In the genomic region with DNA sequence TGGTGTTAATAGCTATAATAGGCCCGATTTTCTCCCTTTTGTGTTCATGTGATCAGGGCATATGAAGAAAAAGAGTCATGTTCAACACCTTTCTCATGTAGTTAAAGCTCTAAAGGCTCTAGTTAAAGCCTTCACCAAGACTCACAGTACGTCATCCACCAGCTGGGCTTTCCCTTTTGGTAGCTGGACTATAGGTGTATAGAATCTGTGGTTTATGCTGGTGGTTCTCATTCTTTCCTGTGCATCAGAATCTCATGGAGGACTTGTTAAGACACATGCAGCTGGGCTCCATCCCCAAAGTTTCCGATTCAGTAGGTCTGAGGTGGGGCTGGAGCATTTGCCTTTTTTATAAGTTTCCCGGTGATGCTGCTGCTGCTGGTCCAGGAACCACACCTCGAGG, we compare ENCODE assay signal across 20 cellular contexts. TPM values are rescaled to one million over a fixed set of nuclear protein-coding genes. Genes with fewer than 3 reads are reported as not detected.
DNase-seq lines count a peak whose midpoint lies in the region; ATAC-seq, FAIRE-seq and TF ChIP-seq lines count a peak whose summit lies in the region.
"Had no signal": no experiment of that assay in that cellular context is flagged by ENCODE, and none has a peak within 500 bp of the region (broad histone marks: within the 10 kb centered on the region; RNA-seq: fewer than 3 reads in every experiment).

No MANE protein-coding gene starts in this region.

- CTCF ChIA-PET in activated CD8-positive, alpha-beta T cell treated with anti-CD3 and anti-CD28 coated beads, Interleukin-2, amount 10 ng/mL, durations not matched to agents 7 days and 5 days (lab: Charles Lee) = no interaction called here

- peak; percentile 12 for DNase-seq in GM10266 (ENCODE audit: extremely low spot score)
- DNase-seq in GM12892 (ENCODE audit: insufficient read length) = no peak
- DNase-seq in NCI-H187 (lab: John Stamatoyannopoulos, UW) = no peak
- no peak for DNase-seq in activated CD8-positive, alpha-beta T cell treated with anti-CD3 and anti-CD28 coated beads, Interleukin-2, amount 10 ng/mL, durations not matched to agents 7 days and 5 days
- DNase-seq in OCI-M1 (lab: John Stamatoyannopoulos, UW) = no peak
- DNase-seq: ACHN; C1 segment of cervical spinal cord; CD4-positive, alpha-beta memory T cell; COR-L47; DMS153; DMS79 treated with DMSO at 0.1 percent for 48 hours; EL had no signal

- no peak overlapping the region for H3K27ac Mint-ChIP-seq in activated T-helper 17 cell treated with anti-CD3 and anti-CD28 coated beads, Interleukin-2, amount 50 U/mL, for 72 hours
- no peak overlapping the region for H3K27ac Mint-ChIP-seq in activated CD8-positive, alpha-beta T cell treated with anti-CD3 and anti-CD28 coated beads, Interleukin-2, amount 10 ng/mL, durations not matched to agents 7 days and 5 days
- H3K27ac Mint-ChIP-seq: B cell; CD4-positive, alpha-beta memory T cell had no signal

- no peak overlapping the region for H3K4me3 Mint-ChIP-seq in activated T-helper 17 cell treated with anti-CD3 and anti-CD28 coated beads, Interleukin-2, amount 50 U/mL, for 72 hours
- no peak overlapping the region for H3K4me3 Mint-ChIP-seq in activated CD8-positive, alpha-beta T cell treated with anti-CD3 and anti-CD28 coated beads, Interleukin-2, amount 10 ng/mL, durations not matched to agents 7 days and 5 days
- H3K4me3 Mint-ChIP-seq: B cell; CD4-positive, alpha-beta memory T cell had no signal

- peak; percentile 54 for FAIRE-seq in GM12892 (lab: Jason Lieb, UNC)
- FAIRE-seq: D721Med, H1, HepG2, HTR-8/SVneo had no signal

- TF ChIP-seq POLR2A in GM12892 (IDR thresholded peaks at IDR 0.05; ENCODE audit: low read depth, low read length) = no peak

- TF ChIP-seq CTCF in GM10266 (IDR thresholded peaks at IDR 0.05; ENCODE audit: control insufficient read depth, insufficient read depth, low read depth, missing control alignments) = no peak

- POLR2A ChIA-PET in activated CD8-positive, alpha-beta T cell treated with anti-CD3 and anti-CD28 coated beads, Interleukin-2, amount 10 ng/mL, durations not matched to agents 7 days and 5 days (lab: Charles Lee) = no interaction called here

- H3K27me3 Mint-ChIP-seq in activated T-helper 17 cell treated with anti-CD3 and anti-CD28 coated beads, Interleukin-2, amount 50 U/mL, for 72 hours = no peaks in the 10 kb centered on the region
- H3K27me3 Mint-ChIP-seq in activated CD8-positive, alpha-beta T cell treated with anti-CD3 and anti-CD28 coated beads, Interleukin-2, amount 10 ng/mL, durations not matched to agents 7 days and 5 days (ENCODE audit: low read depth) = peaks cover 22% of the 10 kb centered on the region
- H3K27me3 Mint-ChIP-seq: B cell had no signal

- no peaks in the 10 kb centered on the region for H3K36me3 Mint-ChIP-seq in activated T-helper 17 cell treated with anti-CD3 and anti-CD28 coated beads, Interleukin-2, amount 50 U/mL, for 72 hours (ENCODE audit: low read depth)
- no peaks in the 10 kb centered on the region for H3K36me3 Mint-ChIP-seq in activated CD8-positive, alpha-beta T cell treated with anti-CD3 and anti-CD28 coated beads, Interleukin-2, amount 10 ng/mL, durations not matched to agents 7 days and 5 days (ENCODE audit: low read depth)
- H3K36me3 Mint-ChIP-seq: CD4-positive, alpha-beta memory T cell had no signal

- peak; percentile 84 for ATAC-seq in GM19351 (IDR thresholded peaks at IDR 0.05; ENCODE audit: unreplicated experiment)
- peak; percentile 31 for ATAC-seq in activated T-helper 17 cell treated with anti-CD3 and anti-CD28 coated beads, Interleukin-2, amount 50 U/mL, for 72 hours (replicated peaks)
- no peak for ATAC-seq in activated CD8-positive, alpha-beta T cell treated with anti-CD3 and anti-CD28 coated beads, Interleukin-2, amount 10 ng/mL, durations not matched to agents 7 days and 5 days
- ATAC-seq: HepG2 had no signal

- H3K9me3 Mint-ChIP-seq in activated T-helper 17 cell treated with anti-CD3 and anti-CD28 coated beads, Interleukin-2, amount 50 U/mL, for 72 hours = no peaks in the 10 kb centered on the region
- no peaks in the 10 kb centered on the region for H3K9me3 Mint-ChIP-seq in activated CD8-positive, alpha-beta T cell treated with anti-CD3 and anti-CD28 coated beads, Interleukin-2, amount 10 ng/mL, durations not matched to agents 7 days and 5 days (ENCODE audit: insufficient read depth)
- H3K9me3 Mint-ChIP-seq: CD4-positive, alpha-beta memory T cell had no signal

- no peaks in the 10 kb centered on the region for H3K4me1 Mint-ChIP-seq in activated T-helper 17 cell treated with anti-CD3 and anti-CD28 coated beads, Interleukin-2, amount 50 U/mL, for 72 hours
- no peaks in the 10 kb centered on the region for H3K4me1 Mint-ChIP-seq in activated CD8-positive, alpha-beta T cell treated with anti-CD3 and anti-CD28 coated beads, Interleukin-2, amount 10 ng/mL, durations not matched to agents 7 days and 5 days (ENCODE audit: low read depth)
- H3K4me1 Mint-ChIP-seq: B cell; CD4-positive, alpha-beta memory T cell had no signal

RNA-seq across cellular contexts. Expression of a gene that starts 31.0 kb away (rescaled TPM):
- 0.40 TPM for polyA plus RNA-seq in GM12892 (2012; ENCODE audit: missing spikeins)
- 1 to 10 TPM in 1 of 2 donors, not detected in 1; 1.6 TPM for total RNA-seq in activated T-helper 17 cell treated with anti-CD3 and anti-CD28 coated beads, Interleukin-2, amount 50 U/mL, for 72 hours
- total RNA-seq in activated CD8-positive, alpha-beta T cell treated with anti-CD3 and anti-CD28 coated beads, Interleukin-2, amount 10 ng/mL, durations not matched to agents 7 days and 5 days = not detected
- total RNA-seq: HepG2 had no signal
- polyA plus RNA-seq: HepG2 had no signal

RNA-seq across cellular contexts. Expression of a gene that starts 48.1 kb away (rescaled TPM):
- 1.1 TPM for polyA plus RNA-seq in GM12892 (2012; ENCODE audit: missing spikeins)
- under 1 TPM; 0.43 to 0.82 TPM for total RNA-seq in activated T-helper 17 cell treated with anti-CD3 and anti-CD28 coated beads, Interleukin-2, amount 50 U/mL, for 72 hours
- under 1 TPM; 0.10 to 0.26 TPM for total RNA-seq in activated CD8-positive, alpha-beta T cell treated with anti-CD3 and anti-CD28 coated beads, Interleukin-2, amount 10 ng/mL, durations not matched to agents 7 days and 5 days
- total RNA-seq: A172 had no signal

RNA-seq across cellular contexts. Expression of a gene that starts 56.6 kb away (rescaled TPM):
- 274 TPM for polyA plus RNA-seq in GM12892 (2012; ENCODE audit: missing spikeins)
- total RNA-seq in activated T-helper 17 cell treated with anti-CD3 and anti-CD28 coated beads, Interleukin-2, amount 50 U/mL, for 72 hours = 10 to 100 TPM; 55.7 to 65.4 TPM
- total RNA-seq in activated CD8-positive, alpha-beta T cell treated with anti-CD3 and anti-CD28 coated beads, Interleukin-2, amount 10 ng/mL, durations not matched to agents 7 days and 5 days = 10 to 100 TPM; 62.0 to 71.5 TPM
